In genomic region chr3:23356169-23356568, GRCh38 we compare ENCODE assay signal across 1 cellular context.
TF ChIP-seq lines count a peak whose summit lies in the region.

No MANE protein-coding gene starts in this region.

TF ChIP-seq in liver, 16 proteins besides CTCF, POLR2A, EP300 and RAD21 (continued from another document):
- no peak for TF ChIP-seq EGR1 (IDR thresholded peaks at IDR 0.05; ENCODE audit: low read depth in 2 of 2)
- no peak for TF ChIP-seq JUND (IDR thresholded peaks at IDR 0.05)
- no peak for TF ChIP-seq FOXA1 (IDR thresholded peaks at IDR 0.05)
